17 cellular contexts compared by ENCODE assay signal in genomic region chr3:184907941-184908649, GRCh38.
DNase-seq lines count a peak whose midpoint lies in the region; ATAC-seq and TF ChIP-seq lines count a peak whose summit lies in the region.
"Had no signal": no experiment of that assay in that cellular context is flagged by ENCODE, and none has a peak within 500 bp of the region (broad histone marks: within the 10 kb centered on the region; RNA-seq: fewer than 3 reads in every experiment).

No MANE protein-coding gene starts in this region.

- no peak overlapping the region for H3K4me3 Mint-ChIP-seq in nephron
- H3K4me3 Mint-ChIP-seq: activated B cell treated with CpG ODN at 0.5 μM for 24 hours; activated naive CD4-positive, alpha-beta T cell treated with anti-CD3 and anti-CD28 coated beads for 36 hours; naive thymus-derived CD8-positive, alpha-beta T cell; stimulated activated effector memory CD8-positive, alpha-beta T cell treated with anti-CD3 and anti-CD28 coated beads, Interleukin-12 subunit alpha, Interleukin-12 subunit beta, amount 100 ng/mL, for 72 hours had no signal

- TF ChIP-seq EP300 in tibial nerve (IDR thresholded peaks at IDR 0.05), result no peak

- peak overlapping the region; percentile 31 for H3K27ac ChIP-seq in angular gyrus (ENCODE audit: low read depth, low read length)
- peak overlapping the region in 2 of 10 donors; percentile 23 to 45 for H3K27ac ChIP-seq in heart right ventricle
- peak overlapping the region; percentile 35 to 83 (median 56) for H3K27ac ChIP-seq in tibial nerve
- H3K27ac ChIP-seq: foreskin keratinocyte, Peyer's patch, uterus had no signal

- H3K4me3 ChIP-seq in heart right ventricle (no peak overlapping the region), tibial nerve (no peak overlapping the region)
- H3K4me3 ChIP-seq: Peyer's patch, uterus had no signal

- no peak for TF ChIP-seq POLR2A in tibial nerve (IDR thresholded peaks at IDR 0.05)

- DNase-seq in heart right ventricle, result peak in 1 of 2 donors; percentile 17
- DNase-seq in tibial nerve (ENCODE audit: low spot score in 2 of 2), result no peak
- no peak for DNase-seq in NAMALWA (ENCODE audit: low spot score)
- no peak for DNase-seq in GDM1 (lab: John Stamatoyannopoulos, UW)
- no peak for DNase-seq in NCI-H526 (lab: John Stamatoyannopoulos, UW)
- DNase-seq: activated B cell treated with CpG ODN at 0.5 μM for 24 hours; activated naive CD4-positive, alpha-beta T cell treated with anti-CD3 and anti-CD28 coated beads for 36 hours; foreskin keratinocyte; kidney glomerular epithelial cell; naive thymus-derived CD8-positive, alpha-beta T cell; NCI-H1694 treated with DMSO at 0.1 percent for 48 hours; NCI-H524; Peyer's patch; uterus had no signal

- H3K9me3 ChIP-seq in heart right ventricle, result peaks cover 0 to 18% (median 3%) of the 10 kb centered on the region in 11 donors
- peaks cover 0 to 4% (median 0%) of the 10 kb centered on the region in 4 donors for H3K9me3 ChIP-seq in tibial nerve
- H3K9me3 ChIP-seq: Peyer's patch, uterus had no signal

- peaks cover 19% of the 10 kb centered on the region for H3K9me3 Mint-ChIP-seq in nephron
- H3K9me3 Mint-ChIP-seq: activated naive CD4-positive, alpha-beta T cell treated with anti-CD3 and anti-CD28 coated beads for 36 hours; stimulated activated effector memory CD8-positive, alpha-beta T cell treated with anti-CD3 and anti-CD28 coated beads, Interleukin-12 subunit alpha, Interleukin-12 subunit beta, amount 100 ng/mL, for 72 hours had no signal

- intact Hi-C loops in heart right ventricle (cut with DNase I), result no loop called here

- H3K4me1 ChIP-seq in heart right ventricle (peaks cover 0 to 13% (median 0%) of the 10 kb centered on the region in 9 donors), tibial nerve (peaks cover 0 to 23% (median 4%) of the 10 kb centered on the region in 4 donors)
- H3K4me1 ChIP-seq: foreskin keratinocyte, uterus had no signal

- no peaks in the 10 kb centered on the region for H3K27me3 ChIP-seq in heart right ventricle
- no peaks in the 10 kb centered on the region for H3K27me3 ChIP-seq in tibial nerve
- H3K27me3 ChIP-seq: foreskin keratinocyte, Peyer's patch, uterus had no signal

- H3K27ac Mint-ChIP-seq in nephron, result peak overlapping the region; percentile 74 to 88 (median 83)
- H3K27ac Mint-ChIP-seq: activated B cell treated with CpG ODN at 0.5 μM for 24 hours; activated naive CD4-positive, alpha-beta T cell treated with anti-CD3 and anti-CD28 coated beads for 36 hours; stimulated activated effector memory CD8-positive, alpha-beta T cell treated with anti-CD3 and anti-CD28 coated beads, Interleukin-12 subunit alpha, Interleukin-12 subunit beta, amount 100 ng/mL, for 72 hours had no signal

- H3K4me1 Mint-ChIP-seq in nephron, result peaks cover 48% of the 10 kb centered on the region
- H3K4me1 Mint-ChIP-seq: activated B cell treated with CpG ODN at 0.5 μM for 24 hours; stimulated activated effector memory CD8-positive, alpha-beta T cell treated with anti-CD3 and anti-CD28 coated beads, Interleukin-12 subunit alpha, Interleukin-12 subunit beta, amount 100 ng/mL, for 72 hours had no signal

- peak in 6 of 8 donors; percentile 39 to 71 (median 60) for ATAC-seq in heart right ventricle
- ATAC-seq: foreskin keratinocyte; naive thymus-derived CD8-positive, alpha-beta T cell; stimulated activated effector memory CD8-positive, alpha-beta T cell treated with anti-CD3 and anti-CD28 coated beads, Interleukin-12 subunit alpha, Interleukin-12 subunit beta, amount 100 ng/mL, for 72 hours had no signal

- H3K27me3 Mint-ChIP-seq in nephron (ENCODE audit: low read depth), result no peaks in the 10 kb centered on the region
- H3K27me3 Mint-ChIP-seq: activated B cell treated with CpG ODN at 0.5 μM for 24 hours; naive thymus-derived CD8-positive, alpha-beta T cell had no signal

- 73 to 80% methylated on average over 14 of the region's 14 CpGs for WGBS in heart right ventricle, 2 donors
- WGBS in tibial nerve, 2 donors, result 35 to 38% methylated on average over 13 to 14 of the region's 14 CpGs

- H3K36me3 ChIP-seq in heart right ventricle, result peaks cover 0 to 71% (median 9%) of the 10 kb centered on the region in 9 donors
- H3K36me3 ChIP-seq in tibial nerve, result peaks cover 0 to 23% (median 0%) of the 10 kb centered on the region in 3 donors
- H3K36me3 ChIP-seq: uterus had no signal

- no peak for TF ChIP-seq CTCF in heart right ventricle (IDR thresholded peaks at IDR 0.05)
- no peak for TF ChIP-seq CTCF in nephron (IDR thresholded peaks at IDR 0.05; ENCODE audit: unreplicated experiment in 3 of 3)
- TF ChIP-seq CTCF in tibial nerve (IDR thresholded peaks at IDR 0.05), result peak in 1 of 5 experiments; percentile 19

- H3K36me3 Mint-ChIP-seq in nephron (ENCODE audit: low read depth), result peaks cover 50% of the 10 kb centered on the region
